In the genomic region with DNA sequence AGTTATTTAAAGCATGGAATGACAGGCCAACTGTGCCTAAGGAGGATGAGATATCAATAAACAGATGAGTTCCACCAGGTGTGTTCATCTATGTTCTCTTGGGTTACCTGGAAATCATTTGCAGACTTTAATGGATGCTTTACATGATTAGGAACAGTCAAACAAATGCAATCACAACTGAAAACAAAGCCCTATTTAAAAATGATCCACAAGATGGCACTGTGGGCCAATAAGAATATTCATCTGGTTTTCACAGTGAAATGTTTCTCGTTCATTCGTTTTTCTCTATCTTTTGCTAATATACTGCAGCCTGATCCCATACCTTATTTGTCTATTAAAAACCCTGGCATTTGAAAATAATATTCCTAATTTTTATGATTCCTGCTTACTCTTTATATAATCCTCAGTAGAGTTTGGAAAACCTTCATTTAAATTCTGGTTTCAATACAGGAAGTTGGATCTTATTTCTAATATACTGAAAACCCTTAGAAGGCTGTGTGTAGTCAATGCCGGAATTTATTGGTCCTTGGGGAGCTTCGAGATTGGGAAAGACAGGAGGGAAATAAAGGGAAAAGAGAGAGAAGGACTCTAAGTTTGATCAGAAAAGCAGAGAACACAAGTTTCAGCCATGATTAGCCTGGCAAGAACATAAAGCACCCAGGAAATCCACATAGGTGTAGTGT, we compare ENCODE assay signal across 9 cellular contexts.
DNase-seq lines count a peak whose midpoint lies in the region; ATAC-seq, FAIRE-seq and TF ChIP-seq lines count a peak whose summit lies in the region.
"Had no signal": no experiment of that assay in that cellular context is flagged by ENCODE, and none has a peak within 500 bp of the region (broad histone marks: within the 10 kb centered on the region; RNA-seq: fewer than 3 reads in every experiment).

No MANE protein-coding gene starts in this region.

- H3K36me3 ChIP-seq in Caco-2 (ENCODE audit: control insufficient read depth, insufficient read depth, low read length) (no peaks in the 10 kb centered on the region), GM23338 (ENCODE audit: insufficient read depth) (no peaks in the 10 kb centered on the region)

- DNase-seq in Caco-2 (peak in 1 of 2 experiments; percentile 29), GM23338 (ENCODE audit: low spot score) (peak; percentile 69), OCI-M1 (lab: John Stamatoyannopoulos, UW) (peak; percentile 77), nephron progenitor cell (peak; percentile 17), NK-92 (lab: John Stamatoyannopoulos, UW; ENCODE audit: unreplicated experiment) (no peak)
- no peak for DNase-seq in activated CD4-positive, alpha-beta T cell treated with anti-CD3 and anti-CD28 coated beads for 48 hours

- no peaks in the 10 kb centered on the region for H4K20me1 ChIP-seq in GM23338 (replicated peaks; ENCODE audit: insufficient read depth)

- H3K4me3 Mint-ChIP-seq in Caco-2 (ENCODE audit: unreplicated experiment) = no peak overlapping the region
- no peak overlapping the region for H3K4me3 Mint-ChIP-seq in GM23338
- peak overlapping the region; percentile 41 for H3K4me3 Mint-ChIP-seq in nephron progenitor cell

- no peaks in the 10 kb centered on the region for H3K79me2 ChIP-seq in GM23338 (replicated peaks; ENCODE audit: insufficient read depth)

- H3K4me1 Mint-ChIP-seq in Caco-2 (ENCODE audit: low read depth, unreplicated experiment) = no peaks in the 10 kb centered on the region
- H3K4me1 Mint-ChIP-seq in GM23338 = peaks cover 20% of the 10 kb centered on the region
- H3K4me1 Mint-ChIP-seq in nephron progenitor cell = peaks cover 31% of the 10 kb centered on the region

- no peak overlapping the region for H2AFZ ChIP-seq in GM23338

- H3K27me3 ChIP-seq in Caco-2 (replicated peaks; ENCODE audit: control insufficient read depth, insufficient read depth, low read length) = no peaks in the 10 kb centered on the region
- H3K27me3 ChIP-seq in GM23338 (ENCODE audit: insufficient read depth) = no peaks in the 10 kb centered on the region

- H3K27ac ChIP-seq in GM23338 (ENCODE audit: low read depth) = no peak overlapping the region
- H3K27ac ChIP-seq: skin epidermis had no signal

- no peak overlapping the region for H3K4me2 ChIP-seq in GM23338

- H3F3A ChIP-seq in GM23338 (replicated peaks; ENCODE audit: low read depth) = no peaks in the 10 kb centered on the region

- peaks cover 11% of the 10 kb centered on the region for H3K9me3 Mint-ChIP-seq in Caco-2 (ENCODE audit: unreplicated experiment)
- peaks cover 3% of the 10 kb centered on the region for H3K9me3 Mint-ChIP-seq in GM23338
- H3K9me3 Mint-ChIP-seq in nephron progenitor cell = peaks cover 3% of the 10 kb centered on the region

- FAIRE-seq in endometrium (lab: Jason Lieb, UNC) = peak; percentile 94

- peaks cover 9% of the 10 kb centered on the region for H3K27me3 Mint-ChIP-seq in Caco-2 (ENCODE audit: insufficient read depth, unreplicated experiment)
- H3K27me3 Mint-ChIP-seq in GM23338 (ENCODE audit: insufficient read depth, low read depth, poor library complexity) = no peaks in the 10 kb centered on the region
- no peaks in the 10 kb centered on the region for H3K27me3 Mint-ChIP-seq in nephron progenitor cell (ENCODE audit: low read depth, poor library complexity)

- H3K9me2 ChIP-seq in GM23338 (ENCODE audit: insufficient read depth) = no peaks in the 10 kb centered on the region

- H3K27ac Mint-ChIP-seq in Caco-2 (ENCODE audit: unreplicated experiment) (no peak overlapping the region), GM23338 (no peak overlapping the region), nephron progenitor cell (peak overlapping the region; percentile 52)

- POLR2A ChIA-PET in Caco-2 (lab: Charles Lee) = no interaction called here

- H3K4me3 ChIP-seq in Caco-2 (ENCODE audit: low read depth, low read length) = no peak overlapping the region
- no peak overlapping the region for H3K4me3 ChIP-seq in GM23338
- H3K4me3 ChIP-seq: skin epidermis had no signal

- TF ChIP-seq CTCF in Caco-2 (IDR thresholded peaks at IDR 0.05; ENCODE audit: insufficient read depth in 1 of 2, low read depth in 1 of 2, low read length in 1 of 2, severe bottlenecking in 1 of 2, unreplicated experiment in 1 of 2) (peak; percentile 40 to 45), GM23338 (conservative IDR thresholded peaks at IDR 0.05; ENCODE audit: low read depth in 2 of 2) (peak; percentile 69 to 84), nephron progenitor cell (IDR thresholded peaks at IDR 0.05) (peak; percentile 69)

- intact Hi-C loops in Caco-2 (cut with micrococcal nuclease; ENCODE audit: unreplicated experiment) = loop anchor here (1.0 to 10.0 kb wide), 4 partner anchors 153 to 1157 kb away; no protein-coding TSS in a partner anchor

- no peaks in the 10 kb centered on the region for H3K36me3 Mint-ChIP-seq in Caco-2 (ENCODE audit: insufficient read depth, unreplicated experiment)
- H3K36me3 Mint-ChIP-seq in GM23338 (ENCODE audit: low read depth) = peaks cover 4% of the 10 kb centered on the region; the same call in 2 of the 3 replicates
- peaks cover 6% of the 10 kb centered on the region for H3K36me3 Mint-ChIP-seq in nephron progenitor cell (ENCODE audit: low read depth)

- BruUV-seq in Caco-2 (replicated peaks; lab: Mats Ljungman, UMichigan) = no TSS peak

- H3K9me3 ChIP-seq in Caco-2 = no peaks in the 10 kb centered on the region; the same call in 1 of the 2 replicates

- CTCF ChIA-PET in Caco-2 (lab: Charles Lee) = no interaction called here

- H3K4me1 ChIP-seq in Caco-2 (no peaks in the 10 kb centered on the region), GM23338 (ENCODE audit: insufficient read depth) (peaks cover 11% of the 10 kb centered on the region; the same call in 1 of the 2 replicates)

- ATAC-seq in GM23338 = peak; percentile 43
- no peak for ATAC-seq in HG03565 (IDR thresholded peaks at IDR 0.05; ENCODE audit: unreplicated experiment)

TF ChIP-seq in GM23338, 12 proteins besides CTCF, POLR2A, EP300 and RAD21 (continues in another document):
- TF ChIP-seq ZNF114 (CRISPR knock-in tag; IDR thresholded peaks at IDR 0.05) = no peak
- TF ChIP-seq ETS1 (IDR thresholded peaks at IDR 0.05) = no peak
- TF ChIP-seq CREB1 (CRISPR knock-in tag; IDR thresholded peaks at IDR 0.05; ENCODE audit: low read depth) = no peak
- no peak for TF ChIP-seq REST (IDR thresholded peaks at IDR 0.05; ENCODE audit: unreplicated experiment)
- no peak for TF ChIP-seq JUNB (IDR thresholded peaks at IDR 0.05; ENCODE audit: unreplicated experiment)
- TF ChIP-seq EZH2phosphoT487 (IDR thresholded peaks at IDR 0.05; ENCODE audit: unreplicated experiment) = no peak
- no peak for TF ChIP-seq NANOG (IDR thresholded peaks at IDR 0.05; ENCODE audit: borderline replicate concordance)
- no peak for TF ChIP-seq EZH2 (IDR thresholded peaks at IDR 0.05; ENCODE audit: low read depth, unreplicated experiment)
- no peak for TF ChIP-seq POLR2AphosphoS5 (IDR thresholded peaks at IDR 0.05; ENCODE audit: low read depth)

Comparison
In these comparisons a context has a peak if more than half of its experiments do, and no peak if none do; other contexts are left out.
1. DNase-seq: peak in GM23338 (single experiment), OCI-M1 (single experiment) and nephron progenitor cell (single experiment); none in NK-92 (single experiment) and activated CD4-positive, alpha-beta T cell treated with anti-CD3 and anti-CD28 coated beads for 48 hours (single experiment).
2. Peak in every context shown above with its lines, with median percentiles within 50 percentile points of each other: CTCF ChIP-seq.